Comparison of ENCODE assay signal across 12 cellular contexts in genomic region chr11:12186683-12187082, GRCh38.
DNase-seq lines count a peak whose midpoint lies in the region; TF ChIP-seq lines count a peak whose summit lies in the region.
"Had no signal": no experiment of that assay in that cellular context is flagged by ENCODE, and none has a peak within 500 bp of the region (broad histone marks: within the 10 kb centered on the region; RNA-seq: fewer than 3 reads in every experiment).

No MANE protein-coding gene starts in this region.

- peak overlapping the region; percentile 44 for H2BK12ac ChIP-seq in trophoblast cell (ENCODE audit: low read length)

- H3K27ac ChIP-seq in breast epithelium = peak overlapping the region; percentile 39 to 67
- peak overlapping the region; percentile 32 for H3K27ac ChIP-seq in trophoblast cell (ENCODE audit: low read depth, low read length)
- H3K27ac ChIP-seq: right lobe of liver had no signal

- no peaks in the 10 kb centered on the region for H3K9me3 ChIP-seq in Loucy (ENCODE audit: insufficient read depth, low read depth, low read length)
- no peaks in the 10 kb centered on the region for H3K9me3 ChIP-seq in breast epithelium
- H3K9me3 ChIP-seq in trophoblast cell (ENCODE audit: insufficient read depth, low read depth, low read length) = no peaks in the 10 kb centered on the region
- H3K9me3 ChIP-seq: right lobe of liver, tibial nerve had no signal

- no peaks in the 10 kb centered on the region for H3K79me2 ChIP-seq in Loucy (ENCODE audit: insufficient read depth, low read length)
- H3K79me2 ChIP-seq in trophoblast cell (ENCODE audit: control insufficient read depth, insufficient read depth, low read length, poor library complexity) = peaks cover 6% of the 10 kb centered on the region

- H2AK5ac ChIP-seq in trophoblast cell (ENCODE audit: low read length) = peak overlapping the region; percentile 42

- H2AFZ ChIP-seq in Loucy (ENCODE audit: low read length) = no peak overlapping the region
- peak overlapping the region; percentile 15 for H2AFZ ChIP-seq in trophoblast cell (ENCODE audit: insufficient read depth, low read length, poor library complexity)

- peak overlapping the region; percentile 22 for H3K18ac ChIP-seq in trophoblast cell (ENCODE audit: low read length)

- no peaks in the 10 kb centered on the region for H3F3A ChIP-seq in Loucy (ENCODE audit: low read depth)

- in situ Hi-C loops in GM13977 (cut with MboI; ENCODE audit: low pct_unique_long_range_greater_than_20kb, low sequenced_read_pairs, unreplicated experiment) = no loop called here

- H2BK120ac ChIP-seq in trophoblast cell (ENCODE audit: insufficient read depth, low read length, poor library complexity) = peak overlapping the region; percentile 10

- TF ChIP-seq CTCF in Loucy (conservative IDR thresholded peaks at IDR 0.05; ENCODE audit: low read length) (no peak), breast epithelium (IDR thresholded peaks at IDR 0.05) (no peak), GM13977 (IDR thresholded peaks at IDR 0.05; ENCODE audit: extremely low read depth, insufficient read depth, missing control alignments) (no peak)

- no peaks in the 10 kb centered on the region for H3K36me3 ChIP-seq in Loucy (ENCODE audit: insufficient read depth, low read length)
- H3K36me3 ChIP-seq in breast epithelium = no peaks in the 10 kb centered on the region
- no peaks in the 10 kb centered on the region for H3K36me3 ChIP-seq in trophoblast cell (ENCODE audit: control insufficient read depth in 1 of 2, insufficient read depth in 2 of 2, low read length in 2 of 2)
- H3K36me3 ChIP-seq: right lobe of liver, tibial nerve had no signal

- DNase-seq in NCI-H82 (lab: John Stamatoyannopoulos, UW) (peak; percentile 68), NCI-H82 treated with DMSO at 0.1 percent for 48 hours (lab: John Stamatoyannopoulos, UW; ENCODE audit: unreplicated experiment) (no peak), breast epithelium (ENCODE audit: low spot score in 2 of 2) (no peak), trophoblast cell (no peak), RPMI8226 (no peak), GM13977 (ENCODE audit: low spot score) (no peak), superior temporal gyrus (ENCODE audit: extremely low spot score) (no peak)
- DNase-seq: ACHN, H9, right lobe of liver had no signal

- TF ChIP-seq POLR2A in breast epithelium (IDR thresholded peaks at IDR 0.05) = no peak

- H3K4ac ChIP-seq in trophoblast cell (ENCODE audit: low read depth, low read length) = peak overlapping the region; percentile 39

- WGBS in trophoblast cell (ENCODE audit: extremely low coverage, insufficient coverage, insufficient read length) = no CpG with 5 or more reads among the region's 6 CpGs

- peak overlapping the region; percentile 67 for H4K91ac ChIP-seq in trophoblast cell (ENCODE audit: low read depth, low read length)

- no peak overlapping the region for H2BK5ac ChIP-seq in trophoblast cell (ENCODE audit: low read depth, low read length, poor library complexity)

- peaks cover 26% of the 10 kb centered on the region for H3K79me1 ChIP-seq in trophoblast cell (ENCODE audit: low read length)

- H3K9ac ChIP-seq in Loucy (ENCODE audit: low read depth, low read length, poor library complexity, severe bottlenecking) (peak overlapping the region; percentile 3), trophoblast cell (ENCODE audit: low read length) (no peak overlapping the region)

- H3K9me2 ChIP-seq in Loucy (replicated peaks; ENCODE audit: low read depth, low read length) = no peaks in the 10 kb centered on the region

- peak overlapping the region; percentile 11 for H4K8ac ChIP-seq in trophoblast cell (ENCODE audit: low read depth, low read length)

- H3K4me2 ChIP-seq in Loucy (ENCODE audit: low read depth, low read length, poor library complexity, severe bottlenecking) (no peak overlapping the region), trophoblast cell (ENCODE audit: low read length) (no peak overlapping the region)

- H3K14ac ChIP-seq in trophoblast cell (ENCODE audit: low read length) = peak overlapping the region; percentile 21

- H3K4me3 ChIP-seq in Loucy (ENCODE audit: low read length, poor library complexity, severe bottlenecking) (no peak overlapping the region), breast epithelium (no peak overlapping the region), trophoblast cell (ENCODE audit: low read depth, low read length) (no peak overlapping the region)
- H3K4me3 ChIP-seq: right lobe of liver, tibial nerve had no signal

- H3K27me3 ChIP-seq in Loucy (ENCODE audit: insufficient read depth, low read length, poor library complexity, severe bottlenecking) = no peaks in the 10 kb centered on the region
- H3K27me3 ChIP-seq in breast epithelium = no peaks in the 10 kb centered on the region
- H3K27me3 ChIP-seq in trophoblast cell (ENCODE audit: insufficient read depth, low read length) = no peaks in the 10 kb centered on the region
- H3K27me3 ChIP-seq: right lobe of liver, tibial nerve had no signal

- H3K4me1 ChIP-seq in Loucy (ENCODE audit: insufficient read depth, low read length, poor library complexity, severe bottlenecking) = peaks cover 30% of the 10 kb centered on the region
- peaks cover 0 to 5% of the 10 kb centered on the region in 2 donors for H3K4me1 ChIP-seq in breast epithelium
- peaks cover 26 to 28% of the 10 kb centered on the region in 2 experiments for H3K4me1 ChIP-seq in trophoblast cell (ENCODE audit: control insufficient read depth in 1 of 2, insufficient read depth in 2 of 2, low read length in 2 of 2)
- H3K4me1 ChIP-seq: right lobe of liver had no signal

- H4K12ac ChIP-seq in trophoblast cell (ENCODE audit: low read depth, low read length) = peak overlapping the region; percentile 7

- no peaks in the 10 kb centered on the region for H4K20me1 ChIP-seq in Loucy (ENCODE audit: insufficient read depth, low read length, poor library complexity, severe bottlenecking)

- no peak overlapping the region for H3K23ac ChIP-seq in trophoblast cell (ENCODE audit: low read length)

- intact Hi-C loops in breast epithelium (cut with DNase I; ENCODE audit: low total_unique reads) = no loop called here
